In the genomic region with DNA sequence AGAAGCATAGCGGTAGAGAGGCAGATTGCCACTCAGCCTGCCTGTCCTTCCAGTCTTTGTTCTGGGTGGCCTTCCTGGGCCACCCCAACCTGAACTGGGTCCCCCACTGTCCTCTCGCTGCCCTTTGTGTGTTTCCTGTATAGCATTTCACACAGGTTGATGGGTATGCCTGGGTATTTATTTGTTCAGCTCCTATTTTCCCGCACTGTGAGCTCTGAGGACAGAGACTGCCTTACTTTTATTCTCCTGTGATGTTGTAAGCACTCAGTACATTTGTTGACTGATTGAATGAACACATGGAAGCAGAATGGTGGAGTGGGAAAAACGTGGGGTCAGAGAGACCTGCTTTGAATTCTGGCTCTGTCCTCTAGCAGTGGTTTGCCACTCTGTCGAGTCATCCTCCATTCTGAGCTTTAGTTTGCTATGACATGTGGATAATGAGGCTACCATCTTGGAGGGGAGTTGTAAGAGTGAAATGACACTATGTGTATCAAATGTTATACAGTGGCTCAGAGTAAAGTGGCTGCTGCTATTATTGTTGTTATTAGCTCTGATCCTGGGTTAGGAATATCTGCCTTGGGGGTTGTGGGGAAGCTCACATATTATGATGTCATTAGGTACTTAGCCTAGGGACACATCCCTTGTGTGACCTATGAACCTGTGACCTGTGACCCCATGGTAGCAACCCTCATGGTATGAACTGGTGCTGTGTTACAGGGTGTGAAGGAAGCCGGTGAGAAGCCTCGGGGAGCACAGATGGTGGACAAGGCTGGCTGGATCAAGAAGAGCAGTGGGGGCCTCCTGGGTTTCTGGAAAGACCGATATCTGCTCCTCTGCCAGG, we compare ENCODE assay signal across 16 cellular contexts. TPM values are rescaled to one million over a fixed set of nuclear protein-coding genes. Genes with fewer than 3 reads are reported as not detected.
DNase-seq lines count a peak whose midpoint lies in the region; ATAC-seq and TF ChIP-seq lines count a peak whose summit lies in the region.
"Had no signal": no experiment of that assay in that cellular context is flagged by ENCODE, and none has a peak within 500 bp of the region (broad histone marks: within the 10 kb centered on the region; RNA-seq: fewer than 3 reads in every experiment).

No MANE protein-coding gene starts in this region.

- peak; percentile 14 to 24 for DNase-seq in NCI-H526 (lab: John Stamatoyannopoulos, UW)
- DNase-seq in NCI-H526 treated with DMSO at 0.1 percent for 48 hours (lab: John Stamatoyannopoulos, UW), result no peak
- no peak for DNase-seq in RWPE1 (ENCODE audit: low spot score)
- no peak for DNase-seq in immature natural killer cell
- DNase-seq in stimulated activated effector memory CD8-positive, alpha-beta T cell treated with anti-CD3 and anti-CD28 coated beads, Interleukin-12 subunit alpha, Interleukin-12 subunit beta, amount 100 ng/mL, for 72 hours (ENCODE audit: low spot score in 2 of 2), result no peak
- DNase-seq in erythroblast (lab: John Stamatoyannopoulos, UW), result no peak
- DNase-seq: activated CD4-positive, CD25-positive, alpha-beta regulatory T cell; activated T-cell treated with anti-CD3 and anti-CD28 coated beads, Interleukin-2, amount 50 U/mL, for 4 hours; effector CD4-positive, alpha-beta T cell; gastrocnemius medialis; NCI-H1417; NCI-H226; OCI-M1 had no signal

- no peak for TF ChIP-seq CTCF in RWPE1 (conservative IDR thresholded peaks at IDR 0.05; ENCODE audit: low read depth)

- no peak for ATAC-seq in stimulated activated effector memory CD8-positive, alpha-beta T cell treated with anti-CD3 and anti-CD28 coated beads, Interleukin-12 subunit alpha, Interleukin-12 subunit beta, amount 100 ng/mL, for 72 hours
- no peak for ATAC-seq in GM19452 (IDR thresholded peaks at IDR 0.05; ENCODE audit: unreplicated experiment)
- ATAC-seq in HG03139 (IDR thresholded peaks at IDR 0.05; ENCODE audit: unreplicated experiment), result no peak
- ATAC-seq: activated T-cell treated with anti-CD3 and anti-CD28 coated beads, Interleukin-2, amount 50 U/mL, for 4 hours; gastrocnemius medialis had no signal

- no peak for TF ChIP-seq POLR2A in erythroblast (IDR thresholded peaks at IDR 0.05; ENCODE audit: low read length)

- peak overlapping the region; percentile 92 for H3K27ac ChIP-seq in RWPE1
- H3K27ac ChIP-seq: 22Rv1, gastrocnemius medialis had no signal

- no peaks in the 10 kb centered on the region for H3K9me3 Mint-ChIP-seq in immature natural killer cell
- no peaks in the 10 kb centered on the region for H3K9me3 Mint-ChIP-seq in stimulated activated effector memory CD8-positive, alpha-beta T cell treated with anti-CD3 and anti-CD28 coated beads, Interleukin-12 subunit alpha, Interleukin-12 subunit beta, amount 100 ng/mL, for 72 hours
- H3K9me3 Mint-ChIP-seq: activated T-cell treated with anti-CD3 and anti-CD28 coated beads, Interleukin-2, amount 50 U/mL, for 4 hours had no signal

- POLR2A ChIA-PET in RWPE1 (lab: Yijun Ruan, JAX; ENCODE audit: low non-redundant PET), result no interaction called here

- peaks cover 2 to 5% (median 2%) of the 10 kb centered on the region in 3 donors for H3K27me3 Mint-ChIP-seq in immature natural killer cell (ENCODE audit: low read depth in 3 of 3)

- peaks cover 82 to 84% of the 10 kb centered on the region in 2 donors for H3K4me1 Mint-ChIP-seq in immature natural killer cell
- peaks cover 74% of the 10 kb centered on the region for H3K4me1 Mint-ChIP-seq in stimulated activated effector memory CD8-positive, alpha-beta T cell treated with anti-CD3 and anti-CD28 coated beads, Interleukin-12 subunit alpha, Interleukin-12 subunit beta, amount 100 ng/mL, for 72 hours

- H3K36me3 Mint-ChIP-seq in immature natural killer cell, result peaks cover 6 to 22% (median 18%) of the 10 kb centered on the region in 3 donors
- H3K36me3 Mint-ChIP-seq in stimulated activated effector memory CD8-positive, alpha-beta T cell treated with anti-CD3 and anti-CD28 coated beads, Interleukin-12 subunit alpha, Interleukin-12 subunit beta, amount 100 ng/mL, for 72 hours, result peaks cover 77% of the 10 kb centered on the region

- H3K27ac Mint-ChIP-seq in immature natural killer cell, result peak overlapping the region; percentile 69 to 99 (median 91)
- H3K27ac Mint-ChIP-seq in stimulated activated effector memory CD8-positive, alpha-beta T cell treated with anti-CD3 and anti-CD28 coated beads, Interleukin-12 subunit alpha, Interleukin-12 subunit beta, amount 100 ng/mL, for 72 hours, result peak overlapping the region; percentile 77

- peak overlapping the region; percentile 1 to 91 (median 30) for H3K4me3 Mint-ChIP-seq in immature natural killer cell
- no peak overlapping the region for H3K4me3 Mint-ChIP-seq in stimulated activated effector memory CD8-positive, alpha-beta T cell treated with anti-CD3 and anti-CD28 coated beads, Interleukin-12 subunit alpha, Interleukin-12 subunit beta, amount 100 ng/mL, for 72 hours
- H3K4me3 Mint-ChIP-seq: activated T-cell treated with anti-CD3 and anti-CD28 coated beads, Interleukin-2, amount 50 U/mL, for 4 hours had no signal

- CTCF ChIA-PET in RWPE1 (lab: Yijun Ruan, JAX), result interaction anchor here (0.6 kb wide), 1 partner anchor 388 kb away, joined by 3 read pairs; a partner anchor contains a TSS

RNA-seq across cellular contexts. Expression of a gene that starts 6.4 kb away (rescaled TPM):
- polyA plus RNA-seq in immature natural killer cell, result 100 to 1,000 TPM in 1 of 3 donors, 10 to 100 TPM in 2; 37.1 to 104 (median 49.3) TPM

RNA-seq across cellular contexts. Expression of a gene that starts 22.6 kb away (rescaled TPM):
- polyA plus RNA-seq in immature natural killer cell, result 1 to 10 TPM; 1.1 to 2.5 (median 2.1) TPM

Comparison
In these comparisons a context has a peak if more than half of its experiments do, and no peak if none do; other contexts are left out.
1. DNase-seq: peak in NCI-H526 (2 of 2); none in NCI-H526 treated with DMSO at 0.1 percent for 48 hours (single experiment), RWPE1 (single experiment), immature natural killer cell (0 of 3), stimulated activated effector memory CD8-positive, alpha-beta T cell treated with anti-CD3 and anti-CD28 coated beads, Interleukin-12 subunit alpha, Interleukin-12 subunit beta, amount 100 ng/mL, for 72 hours (0 of 2) and erythroblast (0 of 2).